1 cellular context compared by ENCODE assay signal in genomic region chr2:63790491-63790890, GRCh38.
TF ChIP-seq lines count a peak whose summit lies in the region.

No MANE protein-coding gene starts in this region.

TF ChIP-seq in A549, 52 proteins besides CTCF, POLR2A, EP300 and RAD21 (continued from another document):
- TF ChIP-seq BCL3 (IDR thresholded peaks at IDR 0.05) (no peak), ZC3H11A (IDR thresholded peaks at IDR 0.05) (no peak), HES2 (IDR thresholded peaks at IDR 0.05) (no peak), HOXB5 (CRISPR knock-in tag; IDR thresholded peaks at IDR 0.05) (no peak), NR3C1 (IDR thresholded peaks at IDR 0.05) (no peak), BHLHE40 (IDR thresholded peaks at IDR 0.05; ENCODE audit: low read depth, low read length) (no peak), KDM1A (IDR thresholded peaks at IDR 0.05; ENCODE audit: low read depth) (no peak), FOSB (CRISPR knock-in tag; IDR thresholded peaks at IDR 0.05) (no peak), ATOH8 (CRISPR knock-in tag; IDR thresholded peaks at IDR 0.05; ENCODE audit: low read depth) (no peak), RARB (CRISPR knock-in tag; IDR thresholded peaks at IDR 0.05) (no peak), GATA3 (IDR thresholded peaks at IDR 0.05; ENCODE audit: borderline replicate concordance) (no peak)
